10 cellular contexts compared by ENCODE assay signal in genomic region chr22:42721045-42721434, GRCh38. TPM values are rescaled to one million over a fixed set of nuclear protein-coding genes. Genes with fewer than 3 reads are reported as not detected.
A peak's percentile ranks its signal among the peaks of the same experiment; 100 is the strongest.
DNase-seq lines count a peak whose midpoint lies in the region; ATAC-seq, FAIRE-seq and TF ChIP-seq lines count a peak whose summit lies in the region.
"Had no signal": no experiment of that assay in that cellular context is flagged by ENCODE, and none has a peak within 500 bp of the region (broad histone marks: within the 10 kb centered on the region; RNA-seq: fewer than 3 reads in every experiment).

No MANE protein-coding gene starts in this region.

- H3K4me3 Mint-ChIP-seq in T-helper 1 cell treated with Interleukin-12 subunit alpha and Interleukin-12 subunit beta and Interleukin-4 antibody, amounts not matched to agents 30 μg/mL and 1 μg/mL, for 36 hours = peak overlapping the region; percentile 62
- peak overlapping the region; percentile 63 for H3K4me3 Mint-ChIP-seq in activated naive CD8-positive, alpha-beta T cell treated with anti-CD3 and anti-CD28 coated beads, Interleukin-2, amount 50 U/mL, for 24 hours

- peak overlapping the region; percentile 55 to 65 for H3K9ac ChIP-seq in kidney (ENCODE audit: low read length in 2 of 2)

- 2% methylated on average over 19 to 22 of the region's 22 CpGs for WGBS in testis, 2 donors

- H3K36me3 ChIP-seq in kidney (ENCODE audit: control insufficient read depth in 1 of 2, insufficient read depth in 2 of 2, low read length in 2 of 2) (no peaks in the 10 kb centered on the region), testis (ENCODE audit: low read depth, missing control alignments) (no peaks in the 10 kb centered on the region)

- TF ChIP-seq POLR2A in testis (IDR thresholded peaks at IDR 0.05) = no peak

- DNase-seq in T-helper 1 cell = no peak
- no peak for DNase-seq in activated naive CD8-positive, alpha-beta T cell treated with anti-CD3 and anti-CD28 coated beads, Interleukin-2, amount 50 U/mL, for 24 hours
- DNase-seq in kidney = no peak
- no peak for DNase-seq in testis
- DNase-seq in NCI-H446 treated with DMSO at 0.1 percent for 48 hours (lab: John Stamatoyannopoulos, UW) = no peak
- DNase-seq in G401 (ENCODE audit: low spot score) = no peak
- DNase-seq: nucleus accumbens had no signal

- no peak for FAIRE-seq in kidney (lab: Jason Lieb, UNC)
- FAIRE-seq: A204.1 had no signal

- H3K27ac ChIP-seq in kidney (ENCODE audit: low read depth in 2 of 2, low read length in 2 of 2) (no peak overlapping the region), testis (no peak overlapping the region)

- H3K27me3 Mint-ChIP-seq in T-helper 1 cell treated with Interleukin-12 subunit alpha and Interleukin-12 subunit beta and Interleukin-4 antibody, amounts not matched to agents 30 μg/mL and 1 μg/mL, for 36 hours (ENCODE audit: low read depth) = peaks cover 56% of the 10 kb centered on the region
- peaks cover 63% of the 10 kb centered on the region for H3K27me3 Mint-ChIP-seq in activated naive CD8-positive, alpha-beta T cell treated with anti-CD3 and anti-CD28 coated beads, Interleukin-2, amount 50 U/mL, for 24 hours

- H3K9me3 ChIP-seq in kidney (ENCODE audit: control insufficient read depth in 1 of 2, low read length in 2 of 2) = no peaks in the 10 kb centered on the region
- no peaks in the 10 kb centered on the region for H3K9me3 ChIP-seq in testis

- no peaks in the 10 kb centered on the region for H3K36me3 Mint-ChIP-seq in T-helper 1 cell treated with Interleukin-12 subunit alpha and Interleukin-12 subunit beta and Interleukin-4 antibody, amounts not matched to agents 30 μg/mL and 1 μg/mL, for 36 hours (ENCODE audit: low read depth)
- no peaks in the 10 kb centered on the region for H3K36me3 Mint-ChIP-seq in activated naive CD8-positive, alpha-beta T cell treated with anti-CD3 and anti-CD28 coated beads, Interleukin-2, amount 50 U/mL, for 24 hours (ENCODE audit: low read depth)

- H3K4me1 Mint-ChIP-seq in T-helper 1 cell treated with Interleukin-12 subunit alpha and Interleukin-12 subunit beta and Interleukin-4 antibody, amounts not matched to agents 30 μg/mL and 1 μg/mL, for 36 hours (ENCODE audit: low read depth) = peaks cover 14% of the 10 kb centered on the region
- peaks cover 16% of the 10 kb centered on the region for H3K4me1 Mint-ChIP-seq in activated naive CD8-positive, alpha-beta T cell treated with anti-CD3 and anti-CD28 coated beads, Interleukin-2, amount 50 U/mL, for 24 hours

- no peaks in the 10 kb centered on the region for H3K27me3 ChIP-seq in testis

- no peak for ATAC-seq in activated naive CD8-positive, alpha-beta T cell treated with anti-CD3 and anti-CD28 coated beads, Interleukin-2, amount 50 U/mL, for 24 hours
- ATAC-seq in GM18867 (IDR thresholded peaks at IDR 0.05; ENCODE audit: unreplicated experiment) = no peak

- no peaks in the 10 kb centered on the region for H3K9me3 Mint-ChIP-seq in T-helper 1 cell treated with Interleukin-12 subunit alpha and Interleukin-12 subunit beta and Interleukin-4 antibody, amounts not matched to agents 30 μg/mL and 1 μg/mL, for 36 hours
- H3K9me3 Mint-ChIP-seq in activated naive CD8-positive, alpha-beta T cell treated with anti-CD3 and anti-CD28 coated beads, Interleukin-2, amount 50 U/mL, for 24 hours = no peaks in the 10 kb centered on the region

- in situ Hi-C loops in G401 (cut with HindIII; ENCODE audit: low sequenced_read_pairs) = no loop called here

- peak overlapping the region; percentile 69 to 72 for H3K4me3 ChIP-seq in kidney (ENCODE audit: low read length in 2 of 2)
- peak overlapping the region; percentile 69 to 77 for H3K4me3 ChIP-seq in testis

- intact Hi-C loops in kidney (cut with DNase I) = no loop called here
- intact Hi-C loops in testis (cut with DNase I; ENCODE audit: low total_unique reads) = no loop called here

- TF ChIP-seq CTCF in kidney (IDR thresholded peaks at IDR 0.05; ENCODE audit: borderline replicate concordance, extremely low read depth, insufficient read depth) (no peak), testis (IDR thresholded peaks at IDR 0.05) (no peak)

- no peak overlapping the region for H3K27ac Mint-ChIP-seq in T-helper 1 cell treated with Interleukin-12 subunit alpha and Interleukin-12 subunit beta and Interleukin-4 antibody, amounts not matched to agents 30 μg/mL and 1 μg/mL, for 36 hours
- no peak overlapping the region for H3K27ac Mint-ChIP-seq in activated naive CD8-positive, alpha-beta T cell treated with anti-CD3 and anti-CD28 coated beads, Interleukin-2, amount 50 U/mL, for 24 hours

- H3K4me1 ChIP-seq in kidney (ENCODE audit: control insufficient read depth in 1 of 2, insufficient read depth in 1 of 2, low read depth in 1 of 2, low read length in 2 of 2) = peaks cover 5 to 21% of the 10 kb centered on the region in 2 donors
- peaks cover 18% of the 10 kb centered on the region for H3K4me1 ChIP-seq in testis

RNA-seq across cellular contexts. Expression of gene A4GALT, which starts 0.4 kb away (rescaled TPM):
- 186 TPM for total RNA-seq in kidney
- 76.2 TPM for polyA plus RNA-seq in kidney (ENCODE audit: insufficient read depth, low read depth, low replicate concordance)
- total RNA-seq in testis = 10 to 100 TPM; 15.7 to 17.3 TPM
- polyA plus RNA-seq in testis (ENCODE audit: insufficient read depth, low read depth, low replicate concordance) = 13.5 TPM
- 3.4 and 3.5 TPM in 2 replicates for total RNA-seq in G401 (2014; rRNA removed; shearing (Covaris generic))

Comparison
In these comparisons a context has a peak if more than half of its experiments do, and no peak if none do; other contexts are left out.
1. RNA of gene A4GALT, which starts 0.4 kb away (total RNA-seq): 186 TPM in kidney (single experiment); 15.7 to 17.3 TPM in testis and 3.4 to 3.5 TPM in G401; every median in the first group is over 10 times any median in the second.